15 cellular contexts compared by ENCODE assay signal in the genomic region with DNA sequence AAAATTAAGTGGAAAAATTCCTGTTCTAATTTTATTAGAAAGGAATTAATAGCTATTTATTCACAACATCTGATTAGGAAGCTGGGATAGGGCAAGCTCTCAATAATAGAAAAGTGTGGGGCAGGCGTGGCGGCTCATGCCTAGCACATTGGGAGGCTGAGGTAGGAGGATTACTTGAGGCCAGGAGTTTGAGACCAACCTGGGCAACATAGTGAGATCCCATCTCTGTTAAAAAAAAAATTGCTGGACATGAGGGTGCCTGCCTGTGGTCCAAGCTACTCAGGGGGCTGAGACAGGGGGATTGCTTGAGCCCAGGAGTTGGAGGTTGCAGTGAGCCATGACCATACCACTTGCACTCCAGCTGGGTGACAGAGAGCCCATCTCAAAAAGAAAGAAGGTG.
DNase-seq lines count a peak whose midpoint lies in the region; ATAC-seq lines count a peak whose summit lies in the region.
"Had no signal": no experiment of that assay in that cellular context is flagged by ENCODE, and none has a peak within 500 bp of the region (broad histone marks: within the 10 kb centered on the region; RNA-seq: fewer than 3 reads in every experiment).

No MANE protein-coding gene starts in this region.

- H3K27ac Mint-ChIP-seq in CD4-positive, CD25-positive, alpha-beta regulatory T cell = peak overlapping the region in 1 of 3 donors; percentile 22
- peak overlapping the region; percentile 67 for H3K27ac Mint-ChIP-seq in T-helper 17 cell
- H3K27ac Mint-ChIP-seq in central memory CD8-positive, alpha-beta T cell (ENCODE audit: low read depth) = peak overlapping the region; percentile 52
- H3K27ac Mint-ChIP-seq in activated naive CD4-positive, alpha-beta T cell treated with anti-CD3 and anti-CD28 coated beads, Interleukin-2, amount 50 U/mL, for 72 hours = no peak overlapping the region
- H3K27ac Mint-ChIP-seq: CD4-positive, alpha-beta T cell had no signal

- peaks cover 25 to 77% (median 65%) of the 10 kb centered on the region in 4 donors for H3K4me1 Mint-ChIP-seq in CD4-positive, CD25-positive, alpha-beta regulatory T cell
- H3K4me1 Mint-ChIP-seq in T-helper 17 cell = peaks cover 44% of the 10 kb centered on the region
- peaks cover 58% of the 10 kb centered on the region for H3K4me1 Mint-ChIP-seq in central memory CD8-positive, alpha-beta T cell

- peaks cover 21% of the 10 kb centered on the region for H3K4me1 ChIP-seq in CD4-positive, CD25-positive, alpha-beta regulatory T cell (ENCODE audit: control insufficient read depth, insufficient read depth, low read length, poor library complexity, severe bottlenecking)

- H3K36me3 ChIP-seq in CD4-positive, CD25-positive, alpha-beta regulatory T cell (ENCODE audit: control insufficient read depth, insufficient read depth, low read length) = no peaks in the 10 kb centered on the region

- peak overlapping the region; percentile 70 for H3K4me3 ChIP-seq in CD4-positive, CD25-positive, alpha-beta regulatory T cell (ENCODE audit: low read depth, low read length)
- H3K4me3 ChIP-seq: BLaER1 treated with 17β-estradiol and CSF1 and Interleukin-3, amounts not matched to agents 10 nM and 100 nM had no signal

- no peak overlapping the region for H3K27ac ChIP-seq in CD4-positive, CD25-positive, alpha-beta regulatory T cell (ENCODE audit: insufficient read depth, low read length, poor library complexity, severe bottlenecking)
- H3K27ac ChIP-seq in substantia nigra (ENCODE audit: low read depth, low read length, poor library complexity, severe bottlenecking) = peak overlapping the region; percentile 28
- H3K27ac ChIP-seq: BLaER1 treated with 17β-estradiol and CSF1 and Interleukin-3, amounts not matched to agents 10 nM and 100 nM had no signal

- no peaks in the 10 kb centered on the region for H3K27me3 ChIP-seq in CD4-positive, CD25-positive, alpha-beta regulatory T cell (ENCODE audit: control insufficient read depth, insufficient read depth, low read length)
- H3K27me3 ChIP-seq: BLaER1 treated with 17β-estradiol and CSF1 and Interleukin-3, amounts not matched to agents 10 nM and 100 nM had no signal

- H3K27me3 Mint-ChIP-seq in CD4-positive, CD25-positive, alpha-beta regulatory T cell = no peaks in the 10 kb centered on the region
- no peaks in the 10 kb centered on the region for H3K27me3 Mint-ChIP-seq in T-helper 17 cell
- no peaks in the 10 kb centered on the region for H3K27me3 Mint-ChIP-seq in central memory CD8-positive, alpha-beta T cell
- H3K27me3 Mint-ChIP-seq: CD4-positive, alpha-beta T cell had no signal

- H3K4me3 Mint-ChIP-seq in CD4-positive, CD25-positive, alpha-beta regulatory T cell = peak overlapping the region in 1 of 4 donors; percentile 70
- H3K4me3 Mint-ChIP-seq in T-helper 17 cell = no peak overlapping the region
- H3K4me3 Mint-ChIP-seq in central memory CD8-positive, alpha-beta T cell = no peak overlapping the region
- H3K4me3 Mint-ChIP-seq: H9 had no signal

- no peaks in the 10 kb centered on the region for H3K9me3 Mint-ChIP-seq in CD4-positive, CD25-positive, alpha-beta regulatory T cell
- H3K9me3 Mint-ChIP-seq in central memory CD8-positive, alpha-beta T cell = no peaks in the 10 kb centered on the region
- H3K9me3 Mint-ChIP-seq in activated naive CD4-positive, alpha-beta T cell treated with anti-CD3 and anti-CD28 coated beads, Interleukin-2, amount 50 U/mL, for 72 hours = no peaks in the 10 kb centered on the region
- H3K9me3 Mint-ChIP-seq: CD4-positive, alpha-beta T cell; H9 had no signal

- no peaks in the 10 kb centered on the region for H3K9me3 ChIP-seq in CD4-positive, CD25-positive, alpha-beta regulatory T cell (ENCODE audit: control insufficient read depth in 2 of 2, low read length in 2 of 2)
- H3K9me3 ChIP-seq in T-helper 17 cell (ENCODE audit: control insufficient read depth, low read length, poor library complexity, severe bottlenecking) = no peaks in the 10 kb centered on the region

- no peaks in the 10 kb centered on the region for H3K36me3 Mint-ChIP-seq in CD4-positive, CD25-positive, alpha-beta regulatory T cell
- no peaks in the 10 kb centered on the region for H3K36me3 Mint-ChIP-seq in T-helper 17 cell (ENCODE audit: low read depth)
- H3K36me3 Mint-ChIP-seq in central memory CD8-positive, alpha-beta T cell (ENCODE audit: insufficient read depth) = peaks cover 1% of the 10 kb centered on the region
- peaks cover 0 to 6% of the 10 kb centered on the region in 2 donors for H3K36me3 Mint-ChIP-seq in activated naive CD4-positive, alpha-beta T cell treated with anti-CD3 and anti-CD28 coated beads, Interleukin-2, amount 50 U/mL, for 72 hours

- DNase-seq in CD4-positive, CD25-positive, alpha-beta regulatory T cell = no peak
- no peak for DNase-seq in T-helper 17 cell
- no peak for DNase-seq in central memory CD8-positive, alpha-beta T cell (ENCODE audit: low spot score in 2 of 2)
- DNase-seq in substantia nigra (lab: John Stamatoyannopoulos, UW) = no peak
- no peak for DNase-seq in activated naive CD4-positive, alpha-beta T cell treated with anti-CD3 and anti-CD28 coated beads, Interleukin-2, amount 50 U/mL, for 72 hours (ENCODE audit: low spot score in 2 of 2)
- DNase-seq: ACHN; CD4-positive, alpha-beta T cell; DMS79 treated with DMSO at 0.1 percent for 48 hours; EL; GOT3; H9 had no signal

- ATAC-seq in CD4-positive, CD25-positive, alpha-beta regulatory T cell (ENCODE audit: low read depth in 2 of 2) = no peak
- ATAC-seq in T-helper 17 cell (no peak), HG02798 (IDR thresholded peaks at IDR 0.05; ENCODE audit: poor library complexity, unreplicated experiment) (no peak), GM19351 (IDR thresholded peaks at IDR 0.05; ENCODE audit: unreplicated experiment) (no peak)
- ATAC-seq in central memory CD8-positive, alpha-beta T cell (replicated peaks; ENCODE audit: extremely low read depth, poor library complexity, severe bottlenecking) = no peak
- ATAC-seq in activated naive CD4-positive, alpha-beta T cell treated with anti-CD3 and anti-CD28 coated beads, Interleukin-2, amount 50 U/mL, for 72 hours = no peak
- ATAC-seq: HepG2 had no signal

Comparison
In these comparisons a context has a peak if more than half of its experiments do, and no peak if none do; other contexts are left out.
1. H3K27ac Mint-ChIP-seq: peak in T-helper 17 cell (single experiment) and central memory CD8-positive, alpha-beta T cell (single experiment); none in activated naive CD4-positive, alpha-beta T cell treated with anti-CD3 and anti-CD28 coated beads, Interleukin-2, amount 50 U/mL, for 72 hours (0 of 2).